18 cellular contexts compared by ENCODE assay signal in the genomic region with DNA sequence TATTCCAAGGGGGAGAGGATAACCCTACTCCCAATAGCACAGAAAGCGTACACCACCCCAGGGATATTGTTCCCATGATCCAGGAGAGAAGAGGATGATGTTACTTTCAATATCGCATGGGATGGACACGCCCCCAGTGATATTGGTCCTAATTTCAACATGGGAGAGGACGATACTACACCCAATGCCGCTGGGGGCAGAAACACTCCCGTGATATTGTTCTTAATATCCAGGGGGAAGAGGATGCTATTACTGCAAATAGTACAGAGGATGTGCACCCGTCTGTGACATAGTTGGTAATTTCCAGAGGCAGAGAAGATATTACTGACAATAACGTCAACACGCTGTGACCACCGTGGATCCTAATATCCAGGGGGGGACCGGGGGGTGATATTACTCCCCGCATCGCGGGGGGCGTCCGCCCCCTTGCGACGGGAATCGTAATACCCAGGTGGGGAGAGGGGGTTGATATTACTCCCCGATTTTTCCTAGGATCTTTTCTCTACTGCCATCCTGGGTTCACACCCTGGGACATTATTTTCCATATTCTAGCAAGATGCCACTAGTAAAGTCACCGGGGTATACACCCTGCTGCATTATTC. TPM values are rescaled to one million over a fixed set of nuclear protein-coding genes. Genes with fewer than 3 reads are reported as not detected.
DNase-seq lines count a peak whose midpoint lies in the region; ATAC-seq and TF ChIP-seq lines count a peak whose summit lies in the region.
"Had no signal": no experiment of that assay in that cellular context is flagged by ENCODE, and none has a peak within 500 bp of the region (broad histone marks: within the 10 kb centered on the region; RNA-seq: fewer than 3 reads in every experiment).

No MANE protein-coding gene starts in this region.

- H3K27ac ChIP-seq in RWPE2 (ENCODE audit: poor library complexity, severe bottlenecking) = no peak overlapping the region
- H3K27ac ChIP-seq: KMS-11, sigmoid colon had no signal

- ATAC-seq in RWPE2 (ENCODE audit: low read depth) = no peak
- ATAC-seq in GM18498 (IDR thresholded peaks at IDR 0.05; ENCODE audit: unreplicated experiment) = no peak
- no peak for ATAC-seq in HG03442 (IDR thresholded peaks at IDR 0.05; ENCODE audit: unreplicated experiment)
- ATAC-seq: effector memory CD8-positive, alpha-beta T cell had no signal

- DNase-seq in AG10803 (ENCODE audit: low read depth) (no peak), RWPE2 (ENCODE audit: low spot score) (no peak), fibroblast of pulmonary artery (ENCODE audit: low read depth) (no peak), posterior vena cava (ENCODE audit: low spot score) (no peak), H4 (ENCODE audit: low spot score) (no peak)
- DNase-seq: activated CD4-positive, CD25-positive, alpha-beta regulatory T cell treated with anti-CD3 and anti-CD28 coated beads, Interleukin-2, amount 50 U/mL, for 72 hours; activated T-cell treated with anti-CD3 and anti-CD28 coated beads, Interleukin-2, amount 50 U/mL, for 48 hours; amygdala; CD8-positive, alpha-beta memory T cell; effector memory CD8-positive, alpha-beta T cell; GDM1; naive B cell; NCI-H187; sigmoid colon had no signal

- TF ChIP-seq CTCF in AG10803 (conservative IDR thresholded peaks at IDR 0.05; ENCODE audit: low read length) (peak; percentile 5; the same call in 1 of the 2 replicates), GM12873 (IDR thresholded peaks at IDR 0.05; ENCODE audit: insufficient read depth, low read depth, low read length, missing control alignments) (peak; percentile 35), RWPE2 (IDR thresholded peaks at IDR 0.05; ENCODE audit: poor library complexity, severe bottlenecking) (peak; percentile 31), fibroblast of pulmonary artery (IDR thresholded peaks at IDR 0.05; ENCODE audit: low read length, missing control alignments) (peak; percentile 25)

- no peaks in the 10 kb centered on the region for H3K36me3 ChIP-seq in RWPE2 (ENCODE audit: low read depth)
- H3K36me3 ChIP-seq: sigmoid colon had no signal

- H3K27me3 ChIP-seq in RWPE2 (ENCODE audit: insufficient read depth, poor library complexity, severe bottlenecking) = no peaks in the 10 kb centered on the region

- H3K4me1 ChIP-seq in RWPE2 (ENCODE audit: insufficient read depth, poor library complexity, severe bottlenecking) = no peaks in the 10 kb centered on the region
- H3K4me1 ChIP-seq: sigmoid colon had no signal

- H3K9me3 ChIP-seq in RWPE2 (ENCODE audit: severe bottlenecking) = no peaks in the 10 kb centered on the region
- H3K9me3 ChIP-seq: sigmoid colon had no signal

- no peak overlapping the region; the same call in 1 of the 2 replicates for H3K4me3 ChIP-seq in AG10803 (ENCODE audit: low read length)
- H3K4me3 ChIP-seq in RWPE2 (ENCODE audit: severe bottlenecking) = no peak overlapping the region
- H3K4me3 ChIP-seq in fibroblast of pulmonary artery (replicated peaks; ENCODE audit: low read depth, low read length) = no peak overlapping the region
- H3K4me3 ChIP-seq: sigmoid colon had no signal

- intact Hi-C loops in posterior vena cava (cut with DNase I) = no loop called here

RNA-seq across cellular contexts. Expression of gene MEIG1, which starts 16.6 kb away (rescaled TPM):
- total RNA-seq in posterior vena cava = not detected
- total RNA-seq in H4 (2014; rRNA removed; shearing (Covaris generic)) = 1.2 and 1.9 TPM in 2 replicates

RNA-seq across cellular contexts. Expression of gene DCLRE1C, which starts 21.9 kb away (rescaled TPM):
- total RNA-seq in posterior vena cava = 10 to 100 TPM in 1 of 2 donors, 1 to 10 TPM in 1; 8.7 to 12.0 TPM
- total RNA-seq in H4 (2014; rRNA removed; shearing (Covaris generic)) = 3.5 and 6.6 TPM in 2 replicates
